In genomic region chr1:62744594-62745577, GRCh38 we compare ENCODE assay signal across 16 cellular contexts.
"Had no signal": no experiment of that assay in that cellular context is flagged by ENCODE, and none has a peak within 500 bp of the region (broad histone marks: within the 10 kb centered on the region; RNA-seq: fewer than 3 reads in every experiment).

No MANE protein-coding gene starts in this region.

- H3K4me1 ChIP-seq: esophagus squamous epithelium, parathyroid adenoma had no signal

- H3K9me3 ChIP-seq: esophagus squamous epithelium, thyroid gland had no signal

- ATAC-seq: activated T-cell treated with anti-CD3 and anti-CD28 coated beads, Interleukin-2, amount 50 U/mL, for 4 hours; effector memory CD8-positive, alpha-beta T cell; naive thymus-derived CD4-positive, alpha-beta T cell had no signal

- DNase-seq: activated CD4-positive, alpha-beta T cell treated with anti-CD3 and anti-CD28 coated beads, Interleukin-2, amount 50 U/mL, for 1 hour; activated CD4-positive, CD25-positive, alpha-beta regulatory T cell treated with anti-CD3 and anti-CD28 coated beads, Interleukin-2, amount 50 U/mL, for 72 hours; activated CD8-positive, alpha-beta memory T cell treated with anti-CD3 and anti-CD28 coated beads, Interleukin-2, amount 50 U/mL, for 4 hours; activated naive CD4-positive, alpha-beta T cell treated with anti-CD3 and anti-CD28 coated beads for 36 hours; activated T-cell treated with anti-CD3 and anti-CD28 coated beads, Interleukin-2, amount 50 U/mL, for 4 hours; effector memory CD8-positive, alpha-beta T cell; esophagus squamous epithelium; foreskin melanocyte; hypothalamus; islet precursor cell; naive thymus-derived CD4-positive, alpha-beta T cell; stimulated activated naive CD4-positive, alpha-beta T cell treated with Interleukin-2 at 50 U/mL for 16 hours; T-helper 1 cell; T-helper 9 cell; thyroid gland had no signal

- H3K36me3 ChIP-seq: esophagus squamous epithelium, thyroid gland had no signal

- H3K27ac ChIP-seq: esophagus squamous epithelium, parathyroid adenoma had no signal

- H3K27me3 ChIP-seq: esophagus squamous epithelium, thyroid gland had no signal

- H3K79me2 ChIP-seq: parathyroid adenoma had no signal

- H3K9me3 Mint-ChIP-seq: activated naive CD4-positive, alpha-beta T cell treated with anti-CD3 and anti-CD28 coated beads for 36 hours; activated T-cell treated with anti-CD3 and anti-CD28 coated beads, Interleukin-2, amount 50 U/mL, for 4 hours; effector memory CD8-positive, alpha-beta T cell had no signal

- H3K9ac ChIP-seq: parathyroid adenoma had no signal

- H3K4me3 ChIP-seq: esophagus squamous epithelium, thyroid gland had no signal

- H2AFZ ChIP-seq: parathyroid adenoma had no signal

- H3K27ac Mint-ChIP-seq: activated naive CD4-positive, alpha-beta T cell treated with anti-CD3 and anti-CD28 coated beads for 36 hours; effector memory CD8-positive, alpha-beta T cell; naive thymus-derived CD4-positive, alpha-beta T cell had no signal

- H3K4me3 Mint-ChIP-seq: activated naive CD4-positive, alpha-beta T cell treated with anti-CD3 and anti-CD28 coated beads for 36 hours; activated T-cell treated with anti-CD3 and anti-CD28 coated beads, Interleukin-2, amount 50 U/mL, for 4 hours; effector memory CD8-positive, alpha-beta T cell; naive thymus-derived CD4-positive, alpha-beta T cell had no signal
